Comparison of ENCODE assay signal across 8 cellular contexts in the genomic region with DNA sequence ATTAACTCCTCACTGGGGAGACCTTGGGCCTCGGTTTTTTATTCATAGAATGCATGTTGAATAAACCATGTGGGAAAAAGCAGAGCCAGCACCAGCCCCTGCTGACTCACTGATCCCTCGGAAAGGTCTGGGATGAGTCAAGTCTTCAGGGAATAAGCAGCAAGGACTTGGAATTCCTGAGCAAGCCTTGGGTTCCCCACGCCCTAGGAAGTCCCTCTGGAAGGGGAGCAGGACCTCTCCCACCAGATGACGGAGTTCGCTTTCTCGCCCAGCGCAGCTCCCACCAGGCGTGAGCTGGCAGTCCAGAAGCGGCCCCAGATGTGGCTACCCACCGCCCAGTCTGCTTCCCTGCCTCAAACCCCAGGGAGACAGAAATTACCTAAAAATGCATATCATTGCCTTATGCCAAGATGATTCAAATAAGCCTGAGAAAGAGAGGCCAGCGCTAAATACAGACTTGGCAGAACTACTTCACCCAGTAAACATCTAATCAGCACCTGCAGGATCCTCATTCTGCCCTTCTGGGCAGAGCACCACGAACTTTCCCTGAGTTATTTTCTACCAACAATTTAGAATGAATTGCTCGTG. TPM values are rescaled to one million over a fixed set of nuclear protein-coding genes. Genes with fewer than 3 reads are reported as not detected.
DNase-seq lines count a peak whose midpoint lies in the region; ATAC-seq and TF ChIP-seq lines count a peak whose summit lies in the region.

No MANE protein-coding gene starts in this region.

- peak; percentile 68 for TF ChIP-seq POLR2A in IMR-90 (IDR thresholded peaks at IDR 0.05; ENCODE audit: low read depth, low read length)
- TF ChIP-seq POLR2A in lower leg skin (IDR thresholded peaks at IDR 0.05), result no peak

- peaks cover 5 to 23% of the 10 kb centered on the region in 2 experiments for H3K79me1 ChIP-seq in IMR-90 (ENCODE audit: low read depth in 1 of 2, low read length in 2 of 2)

- H4K20me1 ChIP-seq in IMR-90 (ENCODE audit: insufficient read depth, low read length), result 0 out of 2 replicates have a peak, but pooled peaks cover 3% of the 10 kb centered on the region

- H3K36me3 ChIP-seq in IMR-90 (ENCODE audit: control insufficient read depth, insufficient read depth, low read length), result no peaks in the 10 kb centered on the region
- H3K36me3 ChIP-seq in brain microvascular endothelial cell (replicated peaks), result no peaks in the 10 kb centered on the region
- H3K36me3 ChIP-seq in aorta (ENCODE audit: control insufficient read depth in 1 of 2, insufficient read depth in 2 of 2, low read length in 1 of 2), result no peaks in the 10 kb centered on the region

- H2BK120ac ChIP-seq in IMR-90 (ENCODE audit: low read depth, low read length), result peak overlapping the region; percentile 99

- peak overlapping the region; percentile 63 for H2AFZ ChIP-seq in IMR-90 (replicated peaks; ENCODE audit: low read length, poor library complexity)

- H3K9me1 ChIP-seq in IMR-90 (ENCODE audit: insufficient read depth, low read length), result peaks cover 32% of the 10 kb centered on the region

- H2BK15ac ChIP-seq in IMR-90 (ENCODE audit: low read depth, low read length), result peak overlapping the region; percentile 65; the same call in 2 of the 3 replicates

- no peaks in the 10 kb centered on the region for H3K9me3 ChIP-seq in IMR-90 (ENCODE audit: control insufficient read depth, insufficient read depth, low read length)
- no peaks in the 10 kb centered on the region for H3K9me3 ChIP-seq in aorta (ENCODE audit: control insufficient read depth, low read length)

- H3K14ac ChIP-seq in IMR-90 (replicated peaks; ENCODE audit: low read depth, low read length), result peak overlapping the region; percentile 50

- no peak overlapping the region for H3K23ac ChIP-seq in IMR-90 (ENCODE audit: low read depth, low read length)

- H3K27me3 Mint-ChIP-seq in activated naive CD4-positive, alpha-beta T cell treated with anti-CD3 and anti-CD28 coated beads for 36 hours (ENCODE audit: low read depth), result peaks cover 4% of the 10 kb centered on the region
- no peaks in the 10 kb centered on the region for H3K27me3 Mint-ChIP-seq in progenitor cell of endocrine pancreas

- POLR2A ChIA-PET in IMR-90 (lab: Charles Lee; ENCODE audit: unreplicated experiment), result interaction anchor here (0.5 kb wide), 1 partner anchor 152 kb away, joined by 4 read pairs; no protein-coding TSS in a partner anchor

- no peak overlapping the region for H3K4me3 Mint-ChIP-seq in activated naive CD4-positive, alpha-beta T cell treated with anti-CD3 and anti-CD28 coated beads for 36 hours
- no peak overlapping the region for H3K4me3 Mint-ChIP-seq in progenitor cell of endocrine pancreas (ENCODE audit: low read depth)

- peaks cover 35% of the 10 kb centered on the region for H3K4me1 Mint-ChIP-seq in activated naive CD4-positive, alpha-beta T cell treated with anti-CD3 and anti-CD28 coated beads for 36 hours (ENCODE audit: low read depth)
- H3K4me1 Mint-ChIP-seq in progenitor cell of endocrine pancreas (ENCODE audit: low read depth), result no peaks in the 10 kb centered on the region

- no peak; the same call in 1 of the 2 replicates for TF ChIP-seq RAD21 in IMR-90 (IDR thresholded peaks at IDR 0.05; ENCODE audit: low read length)

- intact Hi-C loops in activated naive CD4-positive, alpha-beta T cell treated with anti-CD3 and anti-CD28 coated beads for 36 hours (cut with micrococcal nuclease), result loop anchor here (1.0 to 5.0 kb wide), 8 partner anchors 11 to 660 kb away; partner anchors contain the start of genes BTD and HACL1
- intact Hi-C loops in IMR-90 (cut with micrococcal nuclease), result loop anchor here (1.0 kb wide), 3 partner anchors 11 to 46 kb away; partner anchors contain the start of genes BTD and HACL1
- intact Hi-C loops in lower leg skin (cut with DNase I; ENCODE audit: low total_unique reads), result no loop called here
- intact Hi-C loops in aorta (cut with DNase I), result loop anchor here in 1 of 2 donors (5.0 kb wide), 1 partner anchor 160 kb away; no protein-coding TSS in a partner anchor

- peaks cover 22% of the 10 kb centered on the region for H3K4me1 ChIP-seq in IMR-90 (ENCODE audit: control insufficient read depth, insufficient read depth, low read length)
- H3K4me1 ChIP-seq in aorta (ENCODE audit: control insufficient read depth in 1 of 2, insufficient read depth in 2 of 2, low read length in 2 of 2), result no peaks in the 10 kb centered on the region

- peak overlapping the region; percentile 63 for H4K5ac ChIP-seq in IMR-90 (ENCODE audit: low read depth, low read length)

- ATAC-seq in IMR-90 (ENCODE audit: low read depth) (peak; percentile 88), aorta (ENCODE audit: low FRiP score) (peak; percentile 71)

- no peak for DNase-seq in activated naive CD4-positive, alpha-beta T cell treated with anti-CD3 and anti-CD28 coated beads for 36 hours
- no peak for DNase-seq in activated naive CD4-positive, alpha-beta T cell treated with Interleukin-2 at 50 U/mL for 16 hours
- DNase-seq in IMR-90 (peak; percentile 100), brain microvascular endothelial cell (peak; percentile 99), lower leg skin (ENCODE audit: low spot score in 2 of 2) (peak; percentile 59 to 90), aorta (peak; percentile 80 to 84), progenitor cell of endocrine pancreas (ENCODE audit: low spot score, unreplicated experiment) (no peak)
- DNase-seq in NK-92 treated with Interleukin-12 subunit alpha and Interleukin-12 subunit beta, amount 100 ng/mL, for 24 hours (lab: John Stamatoyannopoulos, UW), result no peak

- peak overlapping the region; percentile 97 for H2BK5ac ChIP-seq in IMR-90 (ENCODE audit: low read depth, low read length, poor library complexity, severe bottlenecking)

- peak overlapping the region; percentile 59 for H2AK9ac ChIP-seq in IMR-90 (replicated peaks; ENCODE audit: low read depth, low read length, poor library complexity)

- H3K27me3 ChIP-seq in IMR-90 (ENCODE audit: control insufficient read depth, insufficient read depth, low read length) (no peaks in the 10 kb centered on the region), brain microvascular endothelial cell (replicated peaks) (no peaks in the 10 kb centered on the region), aorta (ENCODE audit: control insufficient read depth in 1 of 2, insufficient read depth in 2 of 2, low read length in 1 of 2) (no peaks in the 10 kb centered on the region)

- TF ChIP-seq CTCF in IMR-90 (conservative IDR thresholded peaks at IDR 0.05; ENCODE audit: low read depth, low read length) (no peak), brain microvascular endothelial cell (IDR thresholded peaks at IDR 0.05; ENCODE audit: low read depth, low read length, missing control alignments) (no peak), lower leg skin (IDR thresholded peaks at IDR 0.05) (no peak), progenitor cell of endocrine pancreas (IDR thresholded peaks at IDR 0.05; ENCODE audit: unreplicated experiment) (no peak)

- H3K36me3 Mint-ChIP-seq in activated naive CD4-positive, alpha-beta T cell treated with anti-CD3 and anti-CD28 coated beads for 36 hours (ENCODE audit: low read depth), result peaks cover 6% of the 10 kb centered on the region
- peaks cover 14% of the 10 kb centered on the region for H3K36me3 Mint-ChIP-seq in progenitor cell of endocrine pancreas (ENCODE audit: insufficient read depth)

- no TSS peak for BruUV-seq in IMR-90 (replicated peaks; lab: Mats Ljungman, UMichigan)

- peak overlapping the region; percentile 62 for H3K18ac ChIP-seq in IMR-90 (ENCODE audit: low read depth, low read length)

- H3K4me3 ChIP-seq in IMR-90 (ENCODE audit: insufficient read depth, low read depth, low read length), result peak overlapping the region; percentile 18; the same call in 1 of the 2 replicates
- H3K4me3 ChIP-seq in brain microvascular endothelial cell (ENCODE audit: low read depth, low read length), result peak overlapping the region; percentile 24
- no peak overlapping the region for H3K4me3 ChIP-seq in lower leg skin (ENCODE audit: low read depth, poor library complexity, severe bottlenecking)
- H3K4me3 ChIP-seq in aorta (ENCODE audit: low read length in 2 of 2), result no peak overlapping the region

- WGBS in IMR-90 (ENCODE audit: extremely low coverage in 2 of 2, insufficient read length in 1 of 2), 2 experiments, result 0% methylated on average over 3 of the region's 13 CpGs; no CpG with 5 or more reads in 1 of the 2 experiments
- 19 to 24% methylated on average over 12 to 13 of the region's 13 CpGs for WGBS in lower leg skin, 2 donors
- WGBS in aorta, 2 donors, result 35 to 52% methylated on average over 13 of the region's 13 CpGs

- dilution Hi-C loops in IMR-90 (cut with HindIII; ENCODE audit: low sequenced_read_pairs, unreplicated experiment), result no loop called here

- H3K56ac ChIP-seq in IMR-90 (ENCODE audit: extremely low read depth, insufficient read depth, low read length), result peak overlapping the region; percentile 89

- H4K8ac ChIP-seq in IMR-90 (ENCODE audit: low read depth in 2 of 2, low read length in 2 of 2), result peak overlapping the region; percentile 38 to 73

- peak overlapping the region; percentile 85 for H4K91ac ChIP-seq in IMR-90 (ENCODE audit: insufficient read depth, low read depth, low read length)

- peak overlapping the region; percentile 76 for H3K27ac Mint-ChIP-seq in activated naive CD4-positive, alpha-beta T cell treated with anti-CD3 and anti-CD28 coated beads for 36 hours
- H3K27ac Mint-ChIP-seq in progenitor cell of endocrine pancreas, result no peak overlapping the region

- H3K9me3 Mint-ChIP-seq in activated naive CD4-positive, alpha-beta T cell treated with anti-CD3 and anti-CD28 coated beads for 36 hours, result no peaks in the 10 kb centered on the region
- H3K9me3 Mint-ChIP-seq in progenitor cell of endocrine pancreas (ENCODE audit: low read depth), result no peaks in the 10 kb centered on the region

- peak overlapping the region; percentile 36 for H3K9ac ChIP-seq in IMR-90 (ENCODE audit: low read depth, low read length)

- H3K27ac ChIP-seq in IMR-90 (ENCODE audit: insufficient read depth, low read length), result peak overlapping the region; percentile 89
- peak overlapping the region; percentile 100 for H3K27ac ChIP-seq in brain microvascular endothelial cell
- H3K27ac ChIP-seq in aorta (ENCODE audit: low read depth in 1 of 2, low read length in 2 of 2), result peak overlapping the region in 1 of 2 donors; percentile 31

- peak overlapping the region; percentile 71 for H2AK5ac ChIP-seq in IMR-90 (ENCODE audit: low read depth, low read length)

- CTCF ChIA-PET in activated naive CD4-positive, alpha-beta T cell treated with anti-CD3 and anti-CD28 coated beads for 36 hours (lab: Charles Lee), result interaction anchor here (0.6 to 2.6 kb wide), 3 partner anchors 13 to 154 kb away, joined by 3 to 5 read pairs (median 3); no protein-coding TSS in a partner anchor
- CTCF ChIA-PET in IMR-90 (lab: Yijun Ruan, JAX), result no interaction called here

- peak overlapping the region; percentile 89 for H3K4ac ChIP-seq in IMR-90 (ENCODE audit: low read depth, low read length)

- in situ Hi-C loops in IMR-90 (cut with MboI; ENCODE audit: low sequenced_read_pairs) (loop anchor here (10.0 to 25.0 kb wide), 3 partner anchors 158 to 590 kb away; no protein-coding TSS in a partner anchor), brain microvascular endothelial cell (cut with HindIII; ENCODE audit: low pct_ligation_motif_present, low sequenced_read_pairs) (loop anchor here (25.0 kb wide), 1 partner anchor 140 kb away; the partner anchor contains the start of gene ANKRD28)

- peak overlapping the region; percentile 80 for H3K4me2 ChIP-seq in IMR-90 (ENCODE audit: low read depth, low read length)

- H2BK20ac ChIP-seq in IMR-90 (ENCODE audit: low read depth, low read length), result peak overlapping the region; percentile 88

RNA-seq across cellular contexts. Expression of gene BTD, which starts 45.5 kb away (rescaled TPM):
- 1 to 10 TPM; 8.7 to 9.7 TPM for total RNA-seq in activated naive CD4-positive, alpha-beta T cell treated with anti-CD3 and anti-CD28 coated beads for 36 hours
- total RNA-seq in IMR-90 (2012; rRNA removed), result 14.2 and 21.1 TPM in 2 replicates
- 12.0 and 14.8 TPM in 2 replicates for polyA plus RNA-seq in IMR-90 (2012; rRNA removed)
- 9.0 and 13.6 TPM in 2 replicates for polyA plus RNA-seq in IMR-90 (2012; cell fraction: cytosol; rRNA removed)
- 7.5 and 11.5 TPM in 2 replicates for polyA plus RNA-seq in IMR-90 (2012; cell fraction: nucleus; rRNA removed; ENCODE audit: low replicate concordance)
- total RNA-seq in lower leg skin, result 10 to 100 TPM; 18.1 to 24.6 (median 21.4) TPM
- total RNA-seq in aorta, result 10 to 100 TPM; 11.7 to 17.6 TPM
- polyA plus RNA-seq in aorta, result 10 to 100 TPM in 1 of 2 donors, 1 to 10 TPM in 1; 8.4 to 20.5 TPM
- 26.9 and 28.9 TPM in 2 replicates for total RNA-seq in progenitor cell of endocrine pancreas

RNA-seq across cellular contexts. Expression of gene HACL1, which starts 45.6 kb away (rescaled TPM):
- total RNA-seq in activated naive CD4-positive, alpha-beta T cell treated with anti-CD3 and anti-CD28 coated beads for 36 hours, result 10 to 100 TPM; 25.3 to 26.5 TPM
- total RNA-seq in IMR-90 (2012; rRNA removed), result 28.1 and 31.4 TPM in 2 replicates
- 9.9 and 11.1 TPM in 2 replicates for polyA plus RNA-seq in IMR-90 (2012; rRNA removed)
- 5.4 and 7.0 TPM in 2 replicates for polyA plus RNA-seq in IMR-90 (2012; cell fraction: cytosol; rRNA removed)
- polyA plus RNA-seq in IMR-90 (2012; cell fraction: nucleus; rRNA removed; ENCODE audit: low replicate concordance), result 7.2 and 16.3 TPM in 2 replicates
- 10 to 100 TPM; 13.6 to 20.4 (median 18.2) TPM for total RNA-seq in lower leg skin
- 10 to 100 TPM; 20.6 to 27.1 TPM for total RNA-seq in aorta
- 10 to 100 TPM; 13.3 to 26.0 TPM for polyA plus RNA-seq in aorta
- 24.4 and 25.9 TPM in 2 replicates for total RNA-seq in progenitor cell of endocrine pancreas

Comparison
In these comparisons a context has a peak if more than half of its experiments do, and no peak if none do; other contexts are left out.
1. DNase-seq: peak in IMR-90 (single experiment), brain microvascular endothelial cell (single experiment), lower leg skin (2 of 2) and aorta (2 of 2); none in activated naive CD4-positive, alpha-beta T cell treated with anti-CD3 and anti-CD28 coated beads for 36 hours (single experiment), activated naive CD4-positive, alpha-beta T cell treated with Interleukin-2 at 50 U/mL for 16 hours (single experiment), NK-92 treated with Interleukin-12 subunit alpha and Interleukin-12 subunit beta, amount 100 ng/mL, for 24 hours (single experiment) and progenitor cell of endocrine pancreas (single experiment).
2. H3K4me3 ChIP-seq: peak in IMR-90 (single experiment) and brain microvascular endothelial cell (single experiment); none in lower leg skin (single experiment) and aorta (0 of 2).